ENCODE assay signal across 1 cellular context in the genomic region with DNA sequence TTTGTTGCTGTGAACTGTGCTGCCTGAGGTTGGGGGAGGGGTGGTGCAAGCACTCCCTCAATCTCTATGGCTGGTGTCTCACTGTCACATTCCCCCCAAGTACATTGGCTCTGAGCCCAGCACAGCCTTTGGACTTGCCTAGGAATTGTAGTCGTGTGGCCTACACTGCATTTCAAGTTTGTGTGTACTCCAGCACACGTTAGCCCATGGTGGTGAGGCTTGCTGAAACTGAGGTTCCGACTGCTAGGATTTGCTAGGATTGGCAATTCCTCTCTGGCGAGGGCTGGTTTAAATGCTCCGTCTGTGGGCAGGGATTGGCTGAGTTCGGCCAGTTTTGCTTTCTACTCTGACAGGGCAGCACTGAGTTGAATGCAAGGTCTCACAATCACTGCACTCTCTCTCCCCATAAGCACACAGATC.
TF ChIP-seq lines count a peak whose summit lies in the region.

No MANE protein-coding gene starts in this region.

TF ChIP-seq in GM23338, 12 proteins besides CTCF, POLR2A, EP300 and RAD21:
- TF ChIP-seq, protein P1, sequence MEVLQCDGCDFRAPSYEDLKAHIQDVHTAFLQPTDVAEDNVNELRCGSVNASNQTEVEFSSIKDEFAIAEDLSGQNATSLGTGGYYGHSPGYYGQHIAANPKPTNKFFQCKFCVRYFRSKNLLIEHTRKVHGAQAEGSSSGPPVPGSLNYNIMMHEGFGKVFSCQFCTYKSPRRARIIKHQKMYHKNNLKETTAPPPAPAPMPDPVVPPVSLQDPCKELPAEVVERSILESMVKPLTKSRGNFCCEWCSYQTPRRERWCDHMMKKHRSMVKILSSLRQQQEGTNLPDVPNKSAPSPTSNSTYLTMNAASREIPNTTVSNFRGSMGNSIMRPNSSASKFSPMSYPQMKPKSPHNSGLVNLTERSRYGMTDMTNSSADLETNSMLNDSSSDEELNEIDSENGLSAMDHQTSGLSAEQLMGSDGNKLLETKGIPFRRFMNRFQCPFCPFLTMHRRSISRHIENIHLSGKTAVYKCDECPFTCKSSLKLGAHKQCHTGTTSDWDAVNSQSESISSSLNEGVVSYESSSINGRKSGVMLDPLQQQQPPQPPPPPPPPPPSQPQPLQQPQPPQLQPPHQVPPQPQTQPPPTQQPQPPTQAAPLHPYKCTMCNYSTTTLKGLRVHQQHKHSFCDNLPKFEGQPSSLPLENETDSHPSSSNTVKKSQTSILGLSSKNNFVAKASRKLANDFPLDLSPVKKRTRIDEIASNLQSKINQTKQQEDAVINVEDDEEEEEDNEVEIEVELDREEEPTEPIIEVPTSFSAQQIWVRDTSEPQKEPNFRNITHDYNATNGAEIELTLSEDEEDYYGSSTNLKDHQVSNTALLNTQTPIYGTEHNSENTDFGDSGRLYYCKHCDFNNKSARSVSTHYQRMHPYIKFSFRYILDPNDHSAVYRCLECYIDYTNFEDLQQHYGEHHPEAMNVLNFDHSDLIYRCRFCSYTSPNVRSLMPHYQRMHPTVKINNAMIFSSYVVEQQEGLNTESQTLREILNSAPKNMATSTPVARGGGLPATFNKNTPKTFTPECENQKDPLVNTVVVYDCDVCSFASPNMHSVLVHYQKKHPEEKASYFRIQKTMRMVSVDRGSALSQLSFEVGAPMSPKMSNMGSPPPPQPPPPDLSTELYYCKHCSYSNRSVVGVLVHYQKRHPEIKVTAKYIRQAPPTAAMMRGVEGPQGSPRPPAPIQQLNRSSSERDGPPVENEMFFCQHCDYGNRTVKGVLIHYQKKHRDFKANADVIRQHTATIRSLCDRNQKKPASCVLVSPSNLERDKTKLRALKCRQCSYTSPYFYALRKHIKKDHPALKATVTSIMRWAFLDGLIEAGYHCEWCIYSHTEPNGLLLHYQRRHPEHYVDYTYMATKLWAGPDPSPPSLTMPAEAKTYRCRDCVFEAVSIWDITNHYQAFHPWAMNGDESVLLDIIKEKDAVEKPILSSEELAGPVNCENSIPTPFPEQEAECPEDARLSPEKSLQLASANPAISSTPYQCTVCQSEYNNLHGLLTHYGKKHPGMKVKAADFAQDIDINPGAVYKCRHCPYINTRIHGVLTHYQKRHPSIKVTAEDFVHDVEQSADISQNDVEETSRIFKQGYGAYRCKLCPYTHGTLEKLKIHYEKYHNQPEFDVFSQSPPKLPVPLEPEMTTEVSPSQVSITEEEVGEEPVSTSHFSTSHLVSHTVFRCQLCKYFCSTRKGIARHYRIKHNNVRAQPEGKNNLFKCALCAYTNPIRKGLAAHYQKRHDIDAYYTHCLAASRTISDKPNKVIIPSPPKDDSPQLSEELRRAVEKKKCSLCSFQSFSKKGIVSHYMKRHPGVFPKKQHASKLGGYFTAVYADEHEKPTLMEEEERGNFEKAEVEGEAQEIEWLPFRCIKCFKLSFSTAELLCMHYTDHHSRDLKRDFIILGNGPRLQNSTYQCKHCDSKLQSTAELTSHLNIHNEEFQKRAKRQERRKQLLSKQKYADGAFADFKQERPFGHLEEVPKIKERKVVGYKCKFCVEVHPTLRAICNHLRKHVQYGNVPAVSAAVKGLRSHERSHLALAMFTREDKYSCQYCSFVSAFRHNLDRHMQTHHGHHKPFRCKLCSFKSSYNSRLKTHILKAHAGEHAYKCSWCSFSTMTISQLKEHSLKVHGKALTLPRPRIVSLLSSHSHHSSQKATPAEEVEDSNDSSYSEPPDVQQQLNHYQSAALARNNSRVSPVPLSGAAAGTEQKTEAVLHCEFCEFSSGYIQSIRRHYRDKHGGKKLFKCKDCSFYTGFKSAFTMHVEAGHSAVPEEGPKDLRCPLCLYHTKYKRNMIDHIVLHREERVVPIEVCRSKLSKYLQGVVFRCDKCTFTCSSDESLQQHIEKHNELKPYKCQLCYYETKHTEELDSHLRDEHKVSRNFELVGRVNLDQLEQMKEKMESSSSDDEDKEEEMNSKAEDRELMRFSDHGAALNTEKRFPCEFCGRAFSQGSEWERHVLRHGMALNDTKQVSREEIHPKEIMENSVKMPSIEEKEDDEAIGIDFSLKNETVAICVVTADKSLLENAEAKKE (CRISPR knock-in tag; IDR thresholded peaks at IDR 0.05): no peak
- TF ChIP-seq, protein P2, sequence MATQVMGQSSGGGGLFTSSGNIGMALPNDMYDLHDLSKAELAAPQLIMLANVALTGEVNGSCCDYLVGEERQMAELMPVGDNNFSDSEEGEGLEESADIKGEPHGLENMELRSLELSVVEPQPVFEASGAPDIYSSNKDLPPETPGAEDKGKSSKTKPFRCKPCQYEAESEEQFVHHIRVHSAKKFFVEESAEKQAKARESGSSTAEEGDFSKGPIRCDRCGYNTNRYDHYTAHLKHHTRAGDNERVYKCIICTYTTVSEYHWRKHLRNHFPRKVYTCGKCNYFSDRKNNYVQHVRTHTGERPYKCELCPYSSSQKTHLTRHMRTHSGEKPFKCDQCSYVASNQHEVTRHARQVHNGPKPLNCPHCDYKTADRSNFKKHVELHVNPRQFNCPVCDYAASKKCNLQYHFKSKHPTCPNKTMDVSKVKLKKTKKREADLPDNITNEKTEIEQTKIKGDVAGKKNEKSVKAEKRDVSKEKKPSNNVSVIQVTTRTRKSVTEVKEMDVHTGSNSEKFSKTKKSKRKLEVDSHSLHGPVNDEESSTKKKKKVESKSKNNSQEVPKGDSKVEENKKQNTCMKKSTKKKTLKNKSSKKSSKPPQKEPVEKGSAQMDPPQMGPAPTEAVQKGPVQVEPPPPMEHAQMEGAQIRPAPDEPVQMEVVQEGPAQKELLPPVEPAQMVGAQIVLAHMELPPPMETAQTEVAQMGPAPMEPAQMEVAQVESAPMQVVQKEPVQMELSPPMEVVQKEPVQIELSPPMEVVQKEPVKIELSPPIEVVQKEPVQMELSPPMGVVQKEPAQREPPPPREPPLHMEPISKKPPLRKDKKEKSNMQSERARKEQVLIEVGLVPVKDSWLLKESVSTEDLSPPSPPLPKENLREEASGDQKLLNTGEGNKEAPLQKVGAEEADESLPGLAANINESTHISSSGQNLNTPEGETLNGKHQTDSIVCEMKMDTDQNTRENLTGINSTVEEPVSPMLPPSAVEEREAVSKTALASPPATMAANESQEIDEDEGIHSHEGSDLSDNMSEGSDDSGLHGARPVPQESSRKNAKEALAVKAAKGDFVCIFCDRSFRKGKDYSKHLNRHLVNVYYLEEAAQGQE (IDR thresholded peaks at IDR 0.05; ENCODE audit: unreplicated experiment): no peak
- no peak for TF ChIP-seq EZH2 (IDR thresholded peaks at IDR 0.05; ENCODE audit: low read depth, unreplicated experiment)
- TF ChIP-seq, protein P3, sequence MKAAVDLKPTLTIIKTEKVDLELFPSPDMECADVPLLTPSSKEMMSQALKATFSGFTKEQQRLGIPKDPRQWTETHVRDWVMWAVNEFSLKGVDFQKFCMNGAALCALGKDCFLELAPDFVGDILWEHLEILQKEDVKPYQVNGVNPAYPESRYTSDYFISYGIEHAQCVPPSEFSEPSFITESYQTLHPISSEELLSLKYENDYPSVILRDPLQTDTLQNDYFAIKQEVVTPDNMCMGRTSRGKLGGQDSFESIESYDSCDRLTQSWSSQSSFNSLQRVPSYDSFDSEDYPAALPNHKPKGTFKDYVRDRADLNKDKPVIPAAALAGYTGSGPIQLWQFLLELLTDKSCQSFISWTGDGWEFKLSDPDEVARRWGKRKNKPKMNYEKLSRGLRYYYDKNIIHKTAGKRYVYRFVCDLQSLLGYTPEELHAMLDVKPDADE (IDR thresholded peaks at IDR 0.05): no peak
- TF ChIP-seq STAT1 (IDR thresholded peaks at IDR 0.05; ENCODE audit: unreplicated experiment): no peak
- TF ChIP-seq ZNF114 (CRISPR knock-in tag; IDR thresholded peaks at IDR 0.05): no peak
- TF ChIP-seq CREB1 (CRISPR knock-in tag; IDR thresholded peaks at IDR 0.05; ENCODE audit: low read depth): no peak
- no peak for TF ChIP-seq JUNB (IDR thresholded peaks at IDR 0.05; ENCODE audit: unreplicated experiment)
- TF ChIP-seq NANOG (IDR thresholded peaks at IDR 0.05; ENCODE audit: borderline replicate concordance): no peak
- no peak for TF ChIP-seq EZH2phosphoT487 (IDR thresholded peaks at IDR 0.05; ENCODE audit: unreplicated experiment)
- TF ChIP-seq ZNF331 (CRISPR knock-in tag; IDR thresholded peaks at IDR 0.05; ENCODE audit: low read depth): no peak
